ENCODE assay signal across 1 cellular context in genomic region chr19:16495982-16496612, GRCh38.
TF ChIP-seq lines count a peak whose summit lies in the region.

Gene C19orf44, plus strand, starts transcription at chr19:16496394. Its CDS starts 4,399 bp downstream, at chr19:16500793.
Gene CALR3, minus strand, starts transcription at chr19:16496167. Its CDS starts 38 bp downstream, at chr19:16496129.

TF ChIP-seq in K562, 482 proteins besides CTCF, POLR2A, EP300 and RAD21 (continued from another document and continues in another):
- TF ChIP-seq PRMT5 (CRISPR knock-in tag; IDR thresholded peaks at IDR 0.05) (no peak), FIP1L1 (IDR thresholded peaks at IDR 0.05; ENCODE audit: low read depth, low read length, poor library complexity, severe bottlenecking) (no peak), MBD2 (IDR thresholded peaks at IDR 0.05; ENCODE audit: borderline replicate concordance, low read depth) (peak; percentile 100), CTBP1 (IDR thresholded peaks at IDR 0.05; ENCODE audit: borderline replicate concordance) (peak; percentile 63; the same call in 1 of the 2 replicates), CHD2 (IDR thresholded peaks at IDR 0.05; ENCODE audit: low read depth, low read length) (peak; percentile 75), C11orf30 (IDR thresholded peaks at IDR 0.05; ENCODE audit: low read depth) (no peak), ZNF324 (CRISPR knock-in tag; IDR thresholded peaks at IDR 0.05) (no peak), MAFK (IDR thresholded peaks at IDR 0.05; ENCODE audit: low read length) (no peak), SRSF1 (IDR thresholded peaks at IDR 0.05; ENCODE audit: low read depth, low read length) (no peak), CREM (IDR thresholded peaks at IDR 0.05; ENCODE audit: low read depth) (peak; percentile 94), ZNF12 (CRISPR knock-in tag; IDR thresholded peaks at IDR 0.05) (no peak), ZNF232 (CRISPR knock-in tag; IDR thresholded peaks at IDR 0.05) (no peak), NR2F6 (CRISPR knock-in tag; IDR thresholded peaks at IDR 0.05) (no peak), PCBP1 (IDR thresholded peaks at IDR 0.05; ENCODE audit: low read depth, low read length, poor library complexity, severe bottlenecking) (no peak), ZNF143 (CRISPR knock-in tag; IDR thresholded peaks at IDR 0.05) (peak; percentile 99), SMARCA4 (IDR thresholded peaks at IDR 0.05) (no peak), MCM3 (IDR thresholded peaks at IDR 0.05) (no peak), RERE (CRISPR knock-in tag; IDR thresholded peaks at IDR 0.05; ENCODE audit: borderline replicate concordance) (no peak), TAF15 (IDR thresholded peaks at IDR 0.05; ENCODE audit: low read depth, low read length) (no peak), ZBTB17 (CRISPR knock-in tag; IDR thresholded peaks at IDR 0.05) (peak; percentile 82; the same call in 1 of the 2 replicates), PHB2 (IDR thresholded peaks at IDR 0.05; ENCODE audit: low read depth) (no peak), TRIM28 (IDR thresholded peaks at IDR 0.05) (no peak), KLF13 (tag; IDR thresholded peaks at IDR 0.05; ENCODE audit: borderline replicate concordance, low read depth) (peak; percentile 63; the same call in 1 of the 2 replicates), CSDE1 (IDR thresholded peaks at IDR 0.05) (peak in 1 of 2 experiments; percentile 92; a peak in 2 of 4 replicates), RBM25 (IDR thresholded peaks at IDR 0.05; ENCODE audit: low read depth, low read length, severe bottlenecking) (peak; percentile 86), RHOXF2B (CRISPR knock-in tag; conservative IDR thresholded peaks at IDR 0.05) (no peak), MCM2 (IDR thresholded peaks at IDR 0.05; ENCODE audit: low read depth) (no peak), SAFB (IDR thresholded peaks at IDR 0.05; ENCODE audit: borderline replicate concordance, low read depth, low read length) (no peak), TAF7 (tag; IDR thresholded peaks at IDR 0.05) (no peak), ILF3 (IDR thresholded peaks at IDR 0.05; ENCODE audit: borderline replicate concordance) (no peak), CHD7 (IDR thresholded peaks at IDR 0.05; ENCODE audit: low read depth, low read length) (no peak), ETV5 (CRISPR knock-in tag; IDR thresholded peaks at IDR 0.05; ENCODE audit: low read depth) (peak; percentile 100), SRF (CRISPR knock-in tag; IDR thresholded peaks at IDR 0.05) (peak in 1 of 2 experiments; percentile 57; a peak in 1 of 4 replicates), GABPB2 (CRISPR knock-in tag; conservative IDR thresholded peaks at IDR 0.05) (no peak), SETDB1 (IDR thresholded peaks at IDR 0.05; ENCODE audit: low read length) (no peak), POLR3G (IDR thresholded peaks at IDR 0.05; ENCODE audit: extremely low read depth, insufficient read length, insufficient replicate concordance) (no peak), MYNN (IDR thresholded peaks at IDR 0.05) (no peak), MYNN (CRISPR knock-in tag; IDR thresholded peaks at IDR 0.05) (no peak), ZFPM2 (CRISPR knock-in tag; IDR thresholded peaks at IDR 0.05) (no peak), ZNF696 (CRISPR knock-in tag; conservative IDR thresholded peaks at IDR 0.05) (no peak), TCF7 (IDR thresholded peaks at IDR 0.05; ENCODE audit: borderline replicate concordance) (no peak), BHLHE40 (IDR thresholded peaks at IDR 0.05; ENCODE audit: low read length) (peak; percentile 36), YBX1 (IDR thresholded peaks at IDR 0.05) (no peak), PRDM10 (IDR thresholded peaks at IDR 0.05; ENCODE audit: partially characterized antibody) (peak; percentile 97), SREBF1 (IDR thresholded peaks at IDR 0.05; ENCODE audit: borderline replicate concordance, low read depth, low read length) (0 out of 2 replicates have a peak, but pooled peaks have one; percentile 30), MTF1 (CRISPR knock-in tag; IDR thresholded peaks at IDR 0.05; ENCODE audit: borderline replicate concordance) (no peak)
